ENCODE assay signal across 12 cellular contexts in genomic region chr2:181309576-181309975, GRCh38.
DNase-seq lines count a peak whose midpoint lies in the region; ATAC-seq and TF ChIP-seq lines count a peak whose summit lies in the region.
"Had no signal": no experiment of that assay in that cellular context is flagged by ENCODE, and none has a peak within 500 bp of the region (broad histone marks: within the 10 kb centered on the region; RNA-seq: fewer than 3 reads in every experiment).

No MANE protein-coding gene starts in this region.

- no peaks in the 10 kb centered on the region for H3K9me3 Mint-ChIP-seq in activated T-helper 2 cell treated with anti-CD3 and anti-CD28 coated beads, Interferon-gamma antibody, Interleukin-2, Interleukin-4, amounts not matched to agents 10 μg/mL and 5 μg/mL and 100 μg/mL, durations not matched to agents 14 hours and 24 hours and 36 hours

- H3K4me1 ChIP-seq in MM.1S (ENCODE audit: low read length) (peaks cover 54% of the 10 kb centered on the region), heart left ventricle (peaks cover 0 to 84% (median 7%) of the 10 kb centered on the region in 12 donors)
- H3K4me1 ChIP-seq: pancreas had no signal

- peaks cover 94% of the 10 kb centered on the region for H3F3A ChIP-seq in MM.1S (ENCODE audit: insufficient read depth, low read length)

- 0 out of 2 replicates have a peak, but pooled peaks cover 8% of the 10 kb centered on the region for H3K79me2 ChIP-seq in MM.1S (ENCODE audit: low read length)

- H3K27me3 Mint-ChIP-seq in activated T-helper 2 cell treated with anti-CD3 and anti-CD28 coated beads, Interferon-gamma antibody, Interleukin-2, Interleukin-4, amounts not matched to agents 10 μg/mL and 5 μg/mL and 100 μg/mL, durations not matched to agents 14 hours and 24 hours and 36 hours (ENCODE audit: low read depth), result no peaks in the 10 kb centered on the region

- H3K36me3 ChIP-seq in MM.1S (replicated peaks; ENCODE audit: insufficient read depth, low read length) (no peaks in the 10 kb centered on the region), heart left ventricle (no peaks in the 10 kb centered on the region)
- H3K36me3 ChIP-seq: pancreas had no signal

- intact Hi-C loops in activated T-helper 2 cell treated with anti-CD3 and anti-CD28 coated beads, Interferon-gamma antibody, Interleukin-2, Interleukin-4, amounts not matched to agents 10 μg/mL and 5 μg/mL and 100 μg/mL, durations not matched to agents 14 hours and 24 hours and 36 hours (cut with micrococcal nuclease), result loop anchor here (5.0 kb wide), 2 partner anchors 67 to 483 kb away; no protein-coding TSS in a partner anchor
- intact Hi-C loops in heart left ventricle (cut with DNase I), result loop anchor here in 1 of 10 donors (10.0 kb wide), 1 partner anchor 155 kb away; no protein-coding TSS in a partner anchor

- DNase-seq in NOMO-1 treated with DMSO at 0.1 percent for 48 hours (lab: John Stamatoyannopoulos, UW; ENCODE audit: unreplicated experiment), result peak; percentile 32
- no peak for DNase-seq in NOMO-1 treated with dmso at 0.1 percent for 144 hours (lab: John Stamatoyannopoulos, UW; ENCODE audit: unreplicated experiment)
- DNase-seq in MM.1S, result peak; percentile 30
- no peak for DNase-seq in activated T-helper 2 cell treated with anti-CD3 and anti-CD28 coated beads, Interferon-gamma antibody, Interleukin-2, Interleukin-4, amounts not matched to agents 10 μg/mL and 5 μg/mL and 100 μg/mL, durations not matched to agents 14 hours and 24 hours and 36 hours (ENCODE audit: low spot score)
- no peak for DNase-seq in stimulated activated CD4-positive, alpha-beta T cell treated with anti-CD3 and anti-CD28 coated beads, Interleukin-4, amount 100 ng/mL, for 1 hour
- DNase-seq in heart left ventricle, result no peak
- DNase-seq: IMR-90; pancreas; stimulated activated CD4-positive, alpha-beta T cell treated with anti-CD3 and anti-CD28 coated beads, Interleukin-4, amount 100 ng/mL, for 4 hours had no signal

- H3K27ac Mint-ChIP-seq in activated T-helper 2 cell treated with anti-CD3 and anti-CD28 coated beads, Interferon-gamma antibody, Interleukin-2, Interleukin-4, amounts not matched to agents 10 μg/mL and 5 μg/mL and 100 μg/mL, durations not matched to agents 14 hours and 24 hours and 36 hours, result peak overlapping the region; percentile 95

- H3K9ac ChIP-seq in MM.1S (ENCODE audit: low read length), result peak overlapping the region; percentile 95

- H3K36me3 Mint-ChIP-seq in activated T-helper 2 cell treated with anti-CD3 and anti-CD28 coated beads, Interferon-gamma antibody, Interleukin-2, Interleukin-4, amounts not matched to agents 10 μg/mL and 5 μg/mL and 100 μg/mL, durations not matched to agents 14 hours and 24 hours and 36 hours (ENCODE audit: low read depth), result no peaks in the 10 kb centered on the region

- no peaks in the 10 kb centered on the region for H4K20me1 ChIP-seq in MM.1S (ENCODE audit: insufficient read depth, low read length)

- TF ChIP-seq CTCF in MM.1S (IDR thresholded peaks at IDR 0.05; ENCODE audit: low read length) (no peak), heart left ventricle (IDR thresholded peaks at IDR 0.05) (no peak)

- H3K4me1 Mint-ChIP-seq in activated T-helper 2 cell treated with anti-CD3 and anti-CD28 coated beads, Interferon-gamma antibody, Interleukin-2, Interleukin-4, amounts not matched to agents 10 μg/mL and 5 μg/mL and 100 μg/mL, durations not matched to agents 14 hours and 24 hours and 36 hours (ENCODE audit: low read depth), result peaks cover 79% of the 10 kb centered on the region

- H3K27ac ChIP-seq in MM.1S (ENCODE audit: low read length) (peak overlapping the region; percentile 99), skin epidermis (peak overlapping the region in 11 of 21 experiments; percentile 1 to 83 (median 67)), heart left ventricle (peak overlapping the region in 2 of 12 donors; percentile 1 to 88)
- H3K27ac ChIP-seq: 22Rv1 had no signal

- peak overlapping the region; percentile 86 for H3K4me2 ChIP-seq in MM.1S (ENCODE audit: low read depth, low read length)

- TF ChIP-seq POLR2A in heart left ventricle (IDR thresholded peaks at IDR 0.05), result no peak

- peak overlapping the region; percentile 85 for H3K4me3 Mint-ChIP-seq in activated T-helper 2 cell treated with anti-CD3 and anti-CD28 coated beads, Interferon-gamma antibody, Interleukin-2, Interleukin-4, amounts not matched to agents 10 μg/mL and 5 μg/mL and 100 μg/mL, durations not matched to agents 14 hours and 24 hours and 36 hours (ENCODE audit: low read depth)

- WGBS in heart left ventricle, 4 donors, result 47 to 60% (median 56%) methylated on average over 4 of the region's 4 CpGs

- H3K9me3 ChIP-seq in MM.1S (replicated peaks; ENCODE audit: insufficient read depth, low read length), result no peaks in the 10 kb centered on the region
- H3K9me3 ChIP-seq in heart left ventricle, result no peaks in the 10 kb centered on the region
- H3K9me3 ChIP-seq: pancreas had no signal

- H2AFZ ChIP-seq in MM.1S (ENCODE audit: low read length), result peak overlapping the region; percentile 72

- ATAC-seq in HG03342 (IDR thresholded peaks at IDR 0.05; ENCODE audit: unreplicated experiment) (no peak), heart left ventricle (no peak)
- ATAC-seq: pancreas had no signal

- H3K4me3 ChIP-seq in MM.1S (ENCODE audit: low read length), result peak overlapping the region; percentile 56
- no peak overlapping the region for H3K4me3 ChIP-seq in skin epidermis
- peak overlapping the region in 2 of 12 donors; percentile 5 to 48 for H3K4me3 ChIP-seq in heart left ventricle
- H3K4me3 ChIP-seq: pancreas had no signal

- H3K9me2 ChIP-seq in MM.1S (replicated peaks; ENCODE audit: insufficient read depth, low read length), result no peaks in the 10 kb centered on the region

- H3K27me3 ChIP-seq in MM.1S (replicated peaks; ENCODE audit: insufficient read depth, low read length), result no peaks in the 10 kb centered on the region
- H3K27me3 ChIP-seq in heart left ventricle, result no peaks in the 10 kb centered on the region
- H3K27me3 ChIP-seq: pancreas had no signal

Comparison
In these comparisons a context has a peak if more than half of its experiments do, and no peak if none do; other contexts are left out.
1. DNase-seq: peak in NOMO-1 treated with DMSO at 0.1 percent for 48 hours (single experiment) and MM.1S (single experiment); none in NOMO-1 treated with dmso at 0.1 percent for 144 hours (single experiment), activated T-helper 2 cell treated with anti-CD3 and anti-CD28 coated beads, Interferon-gamma antibody, Interleukin-2, Interleukin-4, amounts not matched to agents 10 μg/mL and 5 μg/mL and 100 μg/mL, durations not matched to agents 14 hours and 24 hours and 36 hours (single experiment), stimulated activated CD4-positive, alpha-beta T cell treated with anti-CD3 and anti-CD28 coated beads, Interleukin-4, amount 100 ng/mL, for 1 hour (single experiment) and heart left ventricle (0 of 5).